13 cellular contexts compared by ENCODE assay signal in the genomic region with DNA sequence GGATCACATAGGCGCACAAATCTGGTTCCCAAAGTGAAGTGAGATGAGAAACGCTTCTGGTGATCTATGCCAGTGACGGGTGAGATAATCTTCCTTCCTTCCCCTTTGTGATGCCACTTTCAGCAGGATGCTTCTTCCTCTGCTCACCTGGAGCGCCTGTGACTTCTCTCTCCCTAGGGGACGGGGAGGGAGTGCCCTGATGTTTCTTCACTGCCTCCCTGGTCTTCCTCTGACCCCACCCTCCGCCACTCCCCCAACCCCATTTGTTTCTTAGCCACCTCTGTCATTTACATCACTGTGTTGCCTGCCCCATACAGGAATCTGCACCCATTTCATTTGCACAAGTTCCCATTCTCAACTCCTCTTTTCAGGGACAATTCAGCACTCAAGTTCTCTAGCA.
DNase-seq lines count a peak whose midpoint lies in the region; ATAC-seq, FAIRE-seq and TF ChIP-seq lines count a peak whose summit lies in the region.
"Had no signal": no experiment of that assay in that cellular context is flagged by ENCODE, and none has a peak within 500 bp of the region (broad histone marks: within the 10 kb centered on the region; RNA-seq: fewer than 3 reads in every experiment).

No MANE protein-coding gene starts in this region.

- no peak overlapping the region for H2BK20ac ChIP-seq in H9 (ENCODE audit: low read depth, low read length, poor library complexity, severe bottlenecking)

- H3K4me1 ChIP-seq in H9 (ENCODE audit: insufficient read depth, low read length), result peaks cover 17% of the 10 kb centered on the region
- H3K4me1 ChIP-seq in astrocyte (ENCODE audit: insufficient read depth, low read length), result peaks cover 28% of the 10 kb centered on the region
- peaks cover 3% of the 10 kb centered on the region for H3K4me1 ChIP-seq in mesenchymal stem cell (ENCODE audit: control insufficient read depth, insufficient read depth, low read depth, low read length)

- H2BK15ac ChIP-seq in H9 (ENCODE audit: low read depth, low read length), result no peak overlapping the region
- no peak overlapping the region for H2BK15ac ChIP-seq in mesenchymal stem cell (ENCODE audit: low read depth, poor library complexity, severe bottlenecking)

- H3K36me3 Mint-ChIP-seq in H9 (ENCODE audit: insufficient read depth in 1 of 3, low read depth in 3 of 3) (peaks cover 0 to 2% (median 0%) of the 10 kb centered on the region in 3 experiments; a peak in 2 of 7 replicates), astrocyte (ENCODE audit: low read depth, unreplicated experiment) (no peaks in the 10 kb centered on the region)
- H3K36me3 Mint-ChIP-seq: CD8-positive, alpha-beta memory T cell had no signal

- peaks cover 28 to 47% of the 10 kb centered on the region in 2 experiments for H3K9me3 Mint-ChIP-seq in H9
- H3K9me3 Mint-ChIP-seq in astrocyte (ENCODE audit: unreplicated experiment), result no peaks in the 10 kb centered on the region

- H3K4me3 ChIP-seq in astrocyte (ENCODE audit: insufficient read depth, low read depth, low read length) (no peak overlapping the region), mesenchymal stem cell (ENCODE audit: insufficient read depth in 1 of 2, low read depth in 1 of 2, low read length in 2 of 2) (peak overlapping the region in 1 of 2 experiments; percentile 39)

- H4K91ac ChIP-seq in H9 (ENCODE audit: insufficient read length, low read depth, low read length), result no peak overlapping the region
- H4K91ac ChIP-seq in mesenchymal stem cell (ENCODE audit: low read length), result no peak overlapping the region

- no peaks in the 10 kb centered on the region for H3K27me3 ChIP-seq in H9 (ENCODE audit: insufficient read depth, low read length)
- no peaks in the 10 kb centered on the region for H3K27me3 ChIP-seq in astrocyte (ENCODE audit: insufficient read depth, low read length)
- H3K27me3 ChIP-seq in mesenchymal stem cell (ENCODE audit: control insufficient read depth in 1 of 2, insufficient read depth in 1 of 2, low read length in 2 of 2), result no peaks in the 10 kb centered on the region

- H3K23me2 ChIP-seq in H9 (ENCODE audit: insufficient read length, low read depth, low read length, poor library complexity, severe bottlenecking), result no peaks in the 10 kb centered on the region

- no peaks in the 10 kb centered on the region for H3K9me3 ChIP-seq in H9 (ENCODE audit: control insufficient read depth, low read depth, low read length)
- H3K9me3 ChIP-seq in astrocyte (ENCODE audit: insufficient read depth, low read depth, low read length), result no peaks in the 10 kb centered on the region
- no peaks in the 10 kb centered on the region for H3K9me3 ChIP-seq in mesenchymal stem cell (ENCODE audit: control insufficient read depth, low read length)

- H3K4ac ChIP-seq in H9 (ENCODE audit: low read depth, low read length), result no peak overlapping the region
- H3K4ac ChIP-seq in mesenchymal stem cell (ENCODE audit: low read depth in 1 of 2, low read length in 2 of 2), result no peak overlapping the region

- no peak overlapping the region for H3K9ac ChIP-seq in H9 (ENCODE audit: extremely low read depth, insufficient read length, low read length)
- H3K9ac ChIP-seq in astrocyte (ENCODE audit: low read length), result no peak overlapping the region
- peak overlapping the region; percentile 11 for H3K9ac ChIP-seq in mesenchymal stem cell (ENCODE audit: low read length)

- H3K27ac Mint-ChIP-seq in H9, result peak overlapping the region; percentile 64 to 95 (median 87); a peak in 6 of 7 replicates
- no peak overlapping the region for H3K27ac Mint-ChIP-seq in astrocyte (ENCODE audit: unreplicated experiment)
- H3K27ac Mint-ChIP-seq: CD8-positive, alpha-beta memory T cell had no signal

- H3K79me2 ChIP-seq in H9 (ENCODE audit: insufficient read depth, low read length) (no peaks in the 10 kb centered on the region; the same call in 1 of the 2 replicates), astrocyte (ENCODE audit: insufficient read depth, low read length) (no peaks in the 10 kb centered on the region)

- H3T11ph ChIP-seq in H9 (ENCODE audit: low read length), result no peak overlapping the region

- H3K56ac ChIP-seq in H9 (ENCODE audit: insufficient read length, low read depth, low read length), result no peak overlapping the region

- peaks cover 47 to 48% of the 10 kb centered on the region in 2 experiments for H3K4me1 Mint-ChIP-seq in H9
- peaks cover 23% of the 10 kb centered on the region for H3K4me1 Mint-ChIP-seq in astrocyte (ENCODE audit: low read depth, unreplicated experiment)
- H3K4me1 Mint-ChIP-seq: CD8-positive, alpha-beta memory T cell had no signal

- H4K8ac ChIP-seq in H9 (replicated peaks; ENCODE audit: insufficient read length, low read depth, low read length) (no peak overlapping the region), mesenchymal stem cell (ENCODE audit: low read length) (no peak overlapping the region)

- H3K14ac ChIP-seq in H9 (ENCODE audit: insufficient read depth, low read length) (no peak overlapping the region), mesenchymal stem cell (ENCODE audit: low read length in 2 of 2) (no peak overlapping the region)

- H2AK5ac ChIP-seq in H9 (ENCODE audit: insufficient read length, low read length) (no peak overlapping the region), mesenchymal stem cell (ENCODE audit: low read length, severe bottlenecking) (no peak overlapping the region)

- H3K79me1 ChIP-seq in H9 (ENCODE audit: insufficient read depth, low read depth, low read length, poor library complexity, severe bottlenecking) (no peaks in the 10 kb centered on the region), mesenchymal stem cell (replicated peaks; ENCODE audit: low read length, poor library complexity, severe bottlenecking) (no peaks in the 10 kb centered on the region)

- H3K4me2 ChIP-seq in H9 (ENCODE audit: insufficient read depth, insufficient read length, low read length) (peak overlapping the region; percentile 47), astrocyte (ENCODE audit: low read length) (no peak overlapping the region), mesenchymal stem cell (ENCODE audit: low read length, poor library complexity, severe bottlenecking) (no peak overlapping the region)

- intact Hi-C loops in sciatic nerve (cut with DNase I), result no loop called here

- ATAC-seq in HG03342 (IDR thresholded peaks at IDR 0.05; ENCODE audit: unreplicated experiment) (no peak), sciatic nerve (no peak)

- H2BK12ac ChIP-seq in H9 (ENCODE audit: insufficient read length, low read depth, low read length), result no peak overlapping the region
- H2BK12ac ChIP-seq in mesenchymal stem cell (ENCODE audit: low read length in 2 of 2), result no peak overlapping the region

- peak; percentile 79 for DNase-seq in H9
- DNase-seq in astrocyte (ENCODE audit: low read depth), result no peak
- DNase-seq in mesenchymal stem cell, result no peak
- no peak for DNase-seq in SIG-M5 treated with dmso at 0.1 percent for 504 hours (lab: John Stamatoyannopoulos, UW; ENCODE audit: unreplicated experiment)
- DNase-seq in SHP77 treated with DMSO at 0.1 percent for 48 hours (lab: John Stamatoyannopoulos, UW), result no peak
- no peak for DNase-seq in sciatic nerve (ENCODE audit: low spot score)
- DNase-seq: CD8-positive, alpha-beta memory T cell; HCEC 1CT; NCI-H1436 treated with DMSO at 0.1 percent for 48 hours; NCI-H226; NCI-H526 treated with DMSO at 0.1 percent for 48 hours had no signal

- no CpG with 5 or more reads among the region's 6 CpGs for WGBS in H9 (ENCODE audit: extremely low coverage, insufficient read length, low lambda C conversion rate)
- WGBS in mesenchymal stem cell, result 77% methylated on average over 5 of the region's 6 CpGs

- TF ChIP-seq CTCF in H9 (conservative IDR thresholded peaks at IDR 0.05) (no peak), astrocyte (IDR thresholded peaks at IDR 0.05; ENCODE audit: insufficient read depth, low read depth, low read length) (no peak)

- H3K18ac ChIP-seq in H9 (ENCODE audit: insufficient read length, low read depth, low read length) (no peak overlapping the region), mesenchymal stem cell (ENCODE audit: low read depth in 1 of 2, low read length in 2 of 2) (no peak overlapping the region)

- H2AFZ ChIP-seq in H9 (ENCODE audit: low read length), result no peak overlapping the region
- peak overlapping the region; percentile 10 for H2AFZ ChIP-seq in astrocyte (ENCODE audit: low read depth, low read length)
- H2AFZ ChIP-seq in mesenchymal stem cell (ENCODE audit: low read depth, low read length), result no peak overlapping the region

- H3K27me3 Mint-ChIP-seq in H9 (ENCODE audit: low read depth) (no peaks in the 10 kb centered on the region; the same call in 1 of the 2 replicates), astrocyte (ENCODE audit: low read depth, unreplicated experiment) (no peaks in the 10 kb centered on the region)

- H4K20me1 ChIP-seq in H9 (ENCODE audit: control insufficient read depth, insufficient read depth, insufficient read length) (no peaks in the 10 kb centered on the region), astrocyte (ENCODE audit: insufficient read depth, low read length) (no peaks in the 10 kb centered on the region)

- no peak overlapping the region for H2BK5ac ChIP-seq in H9 (ENCODE audit: insufficient read length, low read length)
- H2BK5ac ChIP-seq in mesenchymal stem cell (ENCODE audit: low read depth, low read length, poor library complexity, severe bottlenecking), result no peak overlapping the region

- H3K4me3 Mint-ChIP-seq in H9, result peak overlapping the region; percentile 32 to 43; a peak in 3 of 5 replicates
- no peak overlapping the region for H3K4me3 Mint-ChIP-seq in astrocyte (ENCODE audit: unreplicated experiment)
- H3K4me3 Mint-ChIP-seq: CD8-positive, alpha-beta memory T cell had no signal

- H2BK120ac ChIP-seq in H9 (ENCODE audit: low read depth, low read length, poor library complexity, severe bottlenecking) (no peak overlapping the region), mesenchymal stem cell (ENCODE audit: low read depth, low read length) (no peak overlapping the region)

- H4K5ac ChIP-seq in H9 (ENCODE audit: insufficient read length, low read depth, low read length), result no peak overlapping the region

- FAIRE-seq in astrocyte (lab: Jason Lieb, UNC), result no peak

- H3K27ac ChIP-seq in H9 (ENCODE audit: insufficient read length, low read depth, low read length) (peak overlapping the region; percentile 48), astrocyte (ENCODE audit: low read depth, low read length) (no peak overlapping the region), mesenchymal stem cell (ENCODE audit: low read length, poor library complexity, severe bottlenecking) (no peak overlapping the region)
- H3K27ac ChIP-seq: RWPE1 had no signal

- H3K23ac ChIP-seq in H9 (ENCODE audit: insufficient read length, low read depth, low read length) (no peak overlapping the region), mesenchymal stem cell (ENCODE audit: low read length in 2 of 2) (no peak overlapping the region)

- no peaks in the 10 kb centered on the region for H3K36me3 ChIP-seq in astrocyte (ENCODE audit: insufficient read depth, low read length)
- H3K36me3 ChIP-seq in mesenchymal stem cell (ENCODE audit: control insufficient read depth in 1 of 2, insufficient read depth in 2 of 2, low read depth in 1 of 2, low read length in 2 of 2), result no peaks in the 10 kb centered on the region
